ENCODE assay signal across 1 cellular context in the genomic region with DNA sequence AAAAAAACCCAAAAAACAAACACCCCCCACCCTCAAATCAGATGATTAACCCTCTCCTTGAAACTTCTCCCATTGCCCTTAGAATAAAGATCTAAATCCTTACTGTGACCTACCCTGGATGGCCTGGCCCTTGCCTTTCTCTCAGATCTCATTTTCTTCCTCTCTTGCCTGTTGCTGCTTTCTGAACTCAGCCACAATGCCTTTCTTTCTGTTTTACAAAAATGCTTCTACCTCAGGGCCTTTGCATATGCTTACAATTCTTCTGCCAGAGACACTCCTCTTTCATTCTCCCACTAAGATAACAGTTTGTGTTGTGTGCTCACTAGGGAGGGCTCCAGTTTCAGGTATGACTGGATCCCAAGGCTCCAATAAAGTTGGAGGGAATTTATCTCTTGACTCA.
TF ChIP-seq lines count a peak whose summit lies in the region.

No MANE protein-coding gene starts in this region.

TF ChIP-seq in HEK293, 187 proteins besides CTCF, POLR2A, EP300 and RAD21 (continued from another document):
- TF ChIP-seq, protein P1, sequence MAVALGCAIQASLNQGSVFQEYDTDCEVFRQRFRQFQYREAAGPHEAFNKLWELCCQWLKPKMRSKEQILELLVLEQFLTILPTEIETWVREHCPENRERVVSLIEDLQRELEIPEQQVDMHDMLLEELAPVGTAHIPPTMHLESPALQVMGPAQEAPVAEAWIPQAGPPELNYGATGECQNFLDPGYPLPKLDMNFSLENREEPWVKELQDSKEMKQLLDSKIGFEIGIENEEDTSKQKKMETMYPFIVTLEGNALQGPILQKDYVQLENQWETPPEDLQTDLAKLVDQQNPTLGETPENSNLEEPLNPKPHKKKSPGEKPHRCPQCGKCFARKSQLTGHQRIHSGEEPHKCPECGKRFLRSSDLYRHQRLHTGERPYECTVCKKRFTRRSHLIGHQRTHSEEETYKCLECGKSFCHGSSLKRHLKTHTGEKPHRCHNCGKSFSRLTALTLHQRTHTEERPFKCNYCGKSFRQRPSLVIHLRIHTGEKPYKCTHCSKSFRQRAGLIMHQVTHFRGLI (tag by site-specific recombination; IDR thresholded peaks at IDR 0.05): no peak
- no peak for TF ChIP-seq ZNF701 (tag by site-specific recombination; IDR thresholded peaks at IDR 0.05)
